ENCODE assay signal across 21 cellular contexts in genomic region chr6:143018955-143019354, GRCh38. TPM values are rescaled to one million over a fixed set of nuclear protein-coding genes. Genes with fewer than 3 reads are reported as not detected.
DNase-seq lines count a peak whose midpoint lies in the region; ATAC-seq, FAIRE-seq and TF ChIP-seq lines count a peak whose summit lies in the region.
"Had no signal": no experiment of that assay in that cellular context is flagged by ENCODE, and none has a peak within 500 bp of the region (broad histone marks: within the 10 kb centered on the region; RNA-seq: fewer than 3 reads in every experiment).

No MANE protein-coding gene starts in this region.

- H3K9me2 ChIP-seq in GM23338 (ENCODE audit: insufficient read depth): no peaks in the 10 kb centered on the region

- H3F3A ChIP-seq in GM23338 (replicated peaks; ENCODE audit: low read depth): no peaks in the 10 kb centered on the region

- no peaks in the 10 kb centered on the region; the same call in 2 of the 3 replicates for H3K4me1 Mint-ChIP-seq in GM23338
- no peaks in the 10 kb centered on the region for H3K4me1 Mint-ChIP-seq in astrocyte (ENCODE audit: low read depth, unreplicated experiment)
- no peaks in the 10 kb centered on the region for H3K4me1 Mint-ChIP-seq in naive thymus-derived CD8-positive, alpha-beta T cell

- no peak overlapping the region for H3K9ac ChIP-seq in astrocyte (ENCODE audit: low read length)

- no peak for DNase-seq in GM23338 (ENCODE audit: low spot score)
- peak; percentile 12 for DNase-seq in astrocyte (ENCODE audit: low read depth)
- peak; percentile 68 for DNase-seq in fibroblast of mammary gland (ENCODE audit: low read depth)
- no peak for DNase-seq in osteoblast (ENCODE audit: insufficient read length, low spot score, missing footprints)
- DNase-seq in naive thymus-derived CD8-positive, alpha-beta T cell: no peak
- DNase-seq in NCI-H2081 treated with DMSO at 0.1 percent for 48 hours (lab: John Stamatoyannopoulos, UW): no peak
- no peak for DNase-seq in NCI-H187 treated with DMSO at 0.1 percent for 48 hours (lab: John Stamatoyannopoulos, UW)
- DNase-seq: GF-D8, HFFc6, Kasumi-1, MM.1S, NCI-H1092, NCI-H1436 treated with DMSO at 0.1 percent for 48 hours, NCI-H2081, NCI-H510A treated with DMSO at 0.1 percent for 48 hours, NCI-H774, OCI-M1, Right ventricle myocardium superior had no signal

- ATAC-seq in GM23338: no peak
- no peak for ATAC-seq in naive thymus-derived CD8-positive, alpha-beta T cell
- ATAC-seq: GM12878 had no signal

- H3K27me3 ChIP-seq in GM23338 (ENCODE audit: insufficient read depth): no peaks in the 10 kb centered on the region
- no peaks in the 10 kb centered on the region for H3K27me3 ChIP-seq in astrocyte (ENCODE audit: insufficient read depth, low read length)
- H3K27me3 ChIP-seq in osteoblast (ENCODE audit: insufficient read depth, low read length): no peaks in the 10 kb centered on the region

- no peaks in the 10 kb centered on the region for H3K27me3 Mint-ChIP-seq in GM23338 (ENCODE audit: insufficient read depth, low read depth, poor library complexity)
- H3K27me3 Mint-ChIP-seq in astrocyte (ENCODE audit: low read depth, unreplicated experiment): peaks cover 2% of the 10 kb centered on the region
- H3K27me3 Mint-ChIP-seq in naive thymus-derived CD8-positive, alpha-beta T cell: no peaks in the 10 kb centered on the region

- H3K4me3 ChIP-seq in GM23338 (no peak overlapping the region), astrocyte (ENCODE audit: insufficient read depth, low read depth, low read length) (no peak overlapping the region), fibroblast of mammary gland (ENCODE audit: control insufficient read depth, low read depth, low read length) (no peak overlapping the region), osteoblast (ENCODE audit: insufficient read depth, low read length) (no peak overlapping the region)
- H3K4me3 ChIP-seq: GM12878, SK-N-MC had no signal

- H3K4me1 ChIP-seq in GM23338 (ENCODE audit: insufficient read depth) (no peaks in the 10 kb centered on the region), astrocyte (ENCODE audit: insufficient read depth, low read length) (no peaks in the 10 kb centered on the region), osteoblast (ENCODE audit: insufficient read depth, low read length) (no peaks in the 10 kb centered on the region)

- no peaks in the 10 kb centered on the region for H4K20me1 ChIP-seq in GM23338 (replicated peaks; ENCODE audit: insufficient read depth)
- no peaks in the 10 kb centered on the region for H4K20me1 ChIP-seq in astrocyte (ENCODE audit: insufficient read depth, low read length)
- no peaks in the 10 kb centered on the region for H4K20me1 ChIP-seq in osteoblast (ENCODE audit: insufficient read depth, low read length)

- POLR2A ChIA-PET in naive thymus-derived CD8-positive, alpha-beta T cell (lab: Charles Lee): interaction anchor here (0.7 kb wide), 1 partner anchor 210 kb away, joined by 3 read pairs; no protein-coding TSS in a partner anchor

- H3K4me3 Mint-ChIP-seq in GM23338 (no peak overlapping the region), astrocyte (ENCODE audit: unreplicated experiment) (no peak overlapping the region)
- no peak overlapping the region for H3K4me3 Mint-ChIP-seq in naive thymus-derived CD8-positive, alpha-beta T cell
- H3K4me3 Mint-ChIP-seq: HFFc6 had no signal

- H3K27ac ChIP-seq in GM23338 (ENCODE audit: low read depth) (no peak overlapping the region), astrocyte (ENCODE audit: low read depth, low read length) (no peak overlapping the region), osteoblast (ENCODE audit: low read depth, low read length) (no peak overlapping the region)
- H3K27ac ChIP-seq: SK-N-MC had no signal

- H2AFZ ChIP-seq in GM23338: peak overlapping the region; percentile 25
- no peak overlapping the region for H2AFZ ChIP-seq in astrocyte (ENCODE audit: low read depth, low read length)
- H2AFZ ChIP-seq in osteoblast (ENCODE audit: low read length): peak overlapping the region; percentile 12

- H3K9me3 ChIP-seq in astrocyte (ENCODE audit: insufficient read depth, low read depth, low read length) (no peaks in the 10 kb centered on the region), osteoblast (ENCODE audit: low read depth, low read length) (no peaks in the 10 kb centered on the region)

- H3K79me2 ChIP-seq in GM23338 (replicated peaks; ENCODE audit: insufficient read depth): no peaks in the 10 kb centered on the region
- no peaks in the 10 kb centered on the region for H3K79me2 ChIP-seq in astrocyte (ENCODE audit: insufficient read depth, low read length)
- H3K79me2 ChIP-seq in osteoblast (ENCODE audit: insufficient read depth, low read length): no peaks in the 10 kb centered on the region

- H3K36me3 ChIP-seq in GM23338 (ENCODE audit: insufficient read depth) (no peaks in the 10 kb centered on the region), astrocyte (ENCODE audit: insufficient read depth, low read length) (no peaks in the 10 kb centered on the region), osteoblast (ENCODE audit: insufficient read depth, low read length) (no peaks in the 10 kb centered on the region)

- H3K9me3 Mint-ChIP-seq in GM23338 (no peaks in the 10 kb centered on the region), astrocyte (ENCODE audit: unreplicated experiment) (no peaks in the 10 kb centered on the region)
- peaks cover 0 to 5% (median 0%) of the 10 kb centered on the region in 9 donors for H3K9me3 Mint-ChIP-seq in naive thymus-derived CD8-positive, alpha-beta T cell
- H3K9me3 Mint-ChIP-seq: HFFc6 had no signal

- no peak overlapping the region for H3K4me2 ChIP-seq in GM23338
- no peak overlapping the region for H3K4me2 ChIP-seq in astrocyte (ENCODE audit: low read length)
- peak overlapping the region; percentile 19 for H3K4me2 ChIP-seq in osteoblast (ENCODE audit: insufficient read depth, low read length)

- H3K27ac Mint-ChIP-seq in GM23338 (no peak overlapping the region), astrocyte (ENCODE audit: unreplicated experiment) (no peak overlapping the region)
- H3K27ac Mint-ChIP-seq in naive thymus-derived CD8-positive, alpha-beta T cell: no peak overlapping the region
- H3K27ac Mint-ChIP-seq: HFFc6 had no signal

- no peak for FAIRE-seq in astrocyte (lab: Jason Lieb, UNC)
- FAIRE-seq: GM12878, H54 had no signal

- TF ChIP-seq CTCF in GM23338 (conservative IDR thresholded peaks at IDR 0.05; ENCODE audit: low read depth in 2 of 2) (no peak), astrocyte (IDR thresholded peaks at IDR 0.05; ENCODE audit: insufficient read depth, low read depth, low read length) (no peak), fibroblast of mammary gland (conservative IDR thresholded peaks at IDR 0.05; ENCODE audit: control insufficient read depth, insufficient read depth, low read depth, low read length) (no peak), osteoblast (IDR thresholded peaks at IDR 0.05; ENCODE audit: extremely low read depth, low read depth, low read length) (no peak)

- H3K36me3 Mint-ChIP-seq in GM23338 (ENCODE audit: low read depth) (no peaks in the 10 kb centered on the region), astrocyte (ENCODE audit: low read depth, unreplicated experiment) (no peaks in the 10 kb centered on the region)
- no peaks in the 10 kb centered on the region for H3K36me3 Mint-ChIP-seq in naive thymus-derived CD8-positive, alpha-beta T cell

TF ChIP-seq in GM23338, 12 proteins besides CTCF, POLR2A, EP300 and RAD21 (continues in another document):
- TF ChIP-seq ZNF114 (CRISPR knock-in tag; IDR thresholded peaks at IDR 0.05) (no peak), EZH2 (IDR thresholded peaks at IDR 0.05; ENCODE audit: low read depth, unreplicated experiment) (no peak), JUNB (IDR thresholded peaks at IDR 0.05; ENCODE audit: unreplicated experiment) (no peak), NANOG (IDR thresholded peaks at IDR 0.05; ENCODE audit: borderline replicate concordance) (no peak), ETS1 (IDR thresholded peaks at IDR 0.05) (no peak), ZNF331 (CRISPR knock-in tag; IDR thresholded peaks at IDR 0.05; ENCODE audit: low read depth) (no peak), POLR2AphosphoS5 (IDR thresholded peaks at IDR 0.05; ENCODE audit: low read depth) (no peak), CREB1 (CRISPR knock-in tag; IDR thresholded peaks at IDR 0.05; ENCODE audit: low read depth) (no peak), STAT1 (IDR thresholded peaks at IDR 0.05; ENCODE audit: unreplicated experiment) (no peak)

RNA-seq across cellular contexts. Expression of gene AIG1, which starts 41.7 kb away (rescaled TPM):
- 65.2 and 68.7 TPM in 2 replicates for total RNA-seq in GM23338 (2014; rRNA removed; shearing (Covaris generic))
- polyA plus RNA-seq in GM23338 (2016; fragmentation: Nextera tagmentation; extraction: Ambion mirVana): 84.7 and 88.4 TPM in 2 replicates
- total RNA-seq in astrocyte (34.1 and 35.2 TPM in 2 replicates), osteoblast (70.9 and 96.9 TPM in 2 replicates)
- total RNA-seq in naive thymus-derived CD8-positive, alpha-beta T cell: 10 to 100 TPM in 1 of 2 experiments, 1 to 10 TPM in 1; 10.0 to 11.1 TPM
- 10 to 100 TPM; 14.5 to 19.0 (median 15.8) TPM for polyA plus RNA-seq in naive thymus-derived CD8-positive, alpha-beta T cell

Comparison
In these comparisons a context has a peak if more than half of its experiments do, and no peak if none do; other contexts are left out.
1. DNase-seq: peak in astrocyte (single experiment) and fibroblast of mammary gland (single experiment); none in GM23338 (single experiment), osteoblast (single experiment), naive thymus-derived CD8-positive, alpha-beta T cell (0 of 10), NCI-H2081 treated with DMSO at 0.1 percent for 48 hours (single experiment) and NCI-H187 treated with DMSO at 0.1 percent for 48 hours (single experiment).